19 cellular contexts compared by ENCODE assay signal in genomic region chr10:33153968-33154327, GRCh38.
A peak's percentile ranks its signal among the peaks of the same experiment; 100 is the strongest.
DNase-seq lines count a peak whose midpoint lies in the region; ATAC-seq, FAIRE-seq and TF ChIP-seq lines count a peak whose summit lies in the region.
"Had no signal": no experiment of that assay in that cellular context is flagged by ENCODE, and none has a peak within 500 bp of the region (broad histone marks: within the 10 kb centered on the region; RNA-seq: fewer than 3 reads in every experiment).

No MANE protein-coding gene starts in this region.

- H4K91ac ChIP-seq in mesenchymal stem cell (ENCODE audit: low read length): no peak overlapping the region

- peak overlapping the region; percentile 27 for H3K4me3 Mint-ChIP-seq in T-helper 1 cell treated with Interleukin-12 subunit alpha and Interleukin-12 subunit beta and Interleukin-4 antibody, amounts not matched to agents 30 μg/mL and 1 μg/mL, for 36 hours
- H3K4me3 Mint-ChIP-seq: activated naive CD8-positive, alpha-beta T cell treated with anti-CD3 and anti-CD28 coated beads, Interleukin-2, amount 10 ng/mL, durations not matched to agents 7 days and 5 days had no signal

- H3K4me3 ChIP-seq in ACC112 (ENCODE audit: low read depth, low read length) (no peak overlapping the region), BLaER1 (no peak overlapping the region), mesenchymal stem cell (ENCODE audit: insufficient read depth in 1 of 2, low read depth in 1 of 2, low read length in 2 of 2) (peak overlapping the region in 1 of 2 experiments; percentile 1), PC-3 (ENCODE audit: low read length) (no peak overlapping the region)
- H3K4me3 ChIP-seq: BLaER1 treated with 17β-estradiol and CSF1 and Interleukin-3, amounts not matched to agents 10 nM and 100 nM; transverse colon had no signal

- CTCF ChIA-PET in PC-3 (lab: Charles Lee): interaction anchor here (1.5 to 2.3 kb wide), 3 partner anchors 20 to 145 kb away, joined by 3 to 46 read pairs (median 6); no protein-coding TSS in a partner anchor

- H3K36me3 ChIP-seq in ACC112 (ENCODE audit: insufficient read depth, low read length): no peaks in the 10 kb centered on the region
- H3K36me3 ChIP-seq in BLaER1: no peaks in the 10 kb centered on the region
- no peaks in the 10 kb centered on the region for H3K36me3 ChIP-seq in mesenchymal stem cell (ENCODE audit: control insufficient read depth in 1 of 2, insufficient read depth in 2 of 2, low read depth in 1 of 2, low read length in 2 of 2)
- no peaks in the 10 kb centered on the region for H3K36me3 ChIP-seq in PC-3 (ENCODE audit: low read depth, low read length)
- H3K36me3 ChIP-seq: BLaER1 treated with 17β-estradiol and CSF1 and Interleukin-3, amounts not matched to agents 10 nM and 100 nM; transverse colon had no signal

- H3K27ac Mint-ChIP-seq in T-helper 1 cell treated with Interleukin-12 subunit alpha and Interleukin-12 subunit beta and Interleukin-4 antibody, amounts not matched to agents 30 μg/mL and 1 μg/mL, for 36 hours: peak overlapping the region; percentile 86
- H3K27ac Mint-ChIP-seq: activated naive CD8-positive, alpha-beta T cell treated with anti-CD3 and anti-CD28 coated beads, Interleukin-2, amount 10 ng/mL, durations not matched to agents 7 days and 5 days had no signal

- no peaks in the 10 kb centered on the region for H4K20me1 ChIP-seq in BLaER1
- no peaks in the 10 kb centered on the region for H4K20me1 ChIP-seq in PC-3 (ENCODE audit: low read length)
- H4K20me1 ChIP-seq: BLaER1 treated with 17β-estradiol and CSF1 and Interleukin-3, amounts not matched to agents 10 nM and 100 nM had no signal

- no peak for ATAC-seq in PC-3
- ATAC-seq in GM19395 (IDR thresholded peaks at IDR 0.05; ENCODE audit: unreplicated experiment): no peak

- peaks cover 40% of the 10 kb centered on the region for H3K4me1 ChIP-seq in ACC112 (ENCODE audit: control insufficient read depth, insufficient read depth, low read length, unreplicated experiment)
- H3K4me1 ChIP-seq in BLaER1: peaks cover 9% of the 10 kb centered on the region
- H3K4me1 ChIP-seq in mesenchymal stem cell (ENCODE audit: control insufficient read depth, insufficient read depth, low read depth, low read length): peaks cover 1% of the 10 kb centered on the region
- peaks cover 42% of the 10 kb centered on the region for H3K4me1 ChIP-seq in PC-3 (ENCODE audit: insufficient read depth, low read length)
- H3K4me1 ChIP-seq: transverse colon had no signal

- no peaks in the 10 kb centered on the region for H3K9me3 Mint-ChIP-seq in T-helper 1 cell treated with Interleukin-12 subunit alpha and Interleukin-12 subunit beta and Interleukin-4 antibody, amounts not matched to agents 30 μg/mL and 1 μg/mL, for 36 hours
- H3K9me3 Mint-ChIP-seq: activated naive CD8-positive, alpha-beta T cell treated with anti-CD3 and anti-CD28 coated beads, Interleukin-2, amount 10 ng/mL, durations not matched to agents 7 days and 5 days had no signal

- H2BK15ac ChIP-seq in mesenchymal stem cell (ENCODE audit: low read depth, poor library complexity, severe bottlenecking): no peak overlapping the region

- H3K79me2 ChIP-seq in ACC112 (ENCODE audit: control insufficient read depth, insufficient read depth, low read length, unreplicated experiment) (no peaks in the 10 kb centered on the region), PC-3 (ENCODE audit: low read length) (no peaks in the 10 kb centered on the region)

- no peak overlapping the region for H4K8ac ChIP-seq in mesenchymal stem cell (ENCODE audit: low read length)

- H2AFZ ChIP-seq in ACC112 (ENCODE audit: low read length, unreplicated experiment): peak overlapping the region; percentile 0
- H2AFZ ChIP-seq in mesenchymal stem cell (ENCODE audit: low read depth, low read length): peak overlapping the region; percentile 67
- no peak overlapping the region for H2AFZ ChIP-seq in PC-3 (ENCODE audit: low read length)

- H3K79me1 ChIP-seq in mesenchymal stem cell (replicated peaks; ENCODE audit: low read length, poor library complexity, severe bottlenecking): no peaks in the 10 kb centered on the region

- H3K18ac ChIP-seq in mesenchymal stem cell (ENCODE audit: low read depth in 1 of 2, low read length in 2 of 2): no peak overlapping the region

- no peak overlapping the region for H2BK120ac ChIP-seq in mesenchymal stem cell (ENCODE audit: low read depth, low read length)

- H3K4me1 Mint-ChIP-seq in T-helper 1 cell treated with Interleukin-12 subunit alpha and Interleukin-12 subunit beta and Interleukin-4 antibody, amounts not matched to agents 30 μg/mL and 1 μg/mL, for 36 hours (ENCODE audit: low read depth): peaks cover 31% of the 10 kb centered on the region

- FAIRE-seq in urothelium cell line (lab: Jason Lieb, UNC): no peak
- FAIRE-seq: bronchial epithelial cell had no signal

- H3K27ac ChIP-seq in ACC112 (ENCODE audit: low read depth, low read length) (peak overlapping the region; percentile 97; the same call in 1 of the 2 replicates), BLaER1 (no peak overlapping the region), mesenchymal stem cell (ENCODE audit: low read length, poor library complexity, severe bottlenecking) (no peak overlapping the region), PC-3 (ENCODE audit: low read length) (no peak overlapping the region)
- H3K27ac ChIP-seq: BLaER1 treated with 17β-estradiol and CSF1 and Interleukin-3, amounts not matched to agents 10 nM and 100 nM; transverse colon had no signal

- no peaks in the 10 kb centered on the region for H3K27me3 Mint-ChIP-seq in T-helper 1 cell treated with Interleukin-12 subunit alpha and Interleukin-12 subunit beta and Interleukin-4 antibody, amounts not matched to agents 30 μg/mL and 1 μg/mL, for 36 hours (ENCODE audit: low read depth)
- H3K27me3 Mint-ChIP-seq: activated naive CD8-positive, alpha-beta T cell treated with anti-CD3 and anti-CD28 coated beads, Interleukin-2, amount 10 ng/mL, durations not matched to agents 7 days and 5 days had no signal

- no peaks in the 10 kb centered on the region for H3K36me3 Mint-ChIP-seq in T-helper 1 cell treated with Interleukin-12 subunit alpha and Interleukin-12 subunit beta and Interleukin-4 antibody, amounts not matched to agents 30 μg/mL and 1 μg/mL, for 36 hours (ENCODE audit: low read depth)
- H3K36me3 Mint-ChIP-seq: activated naive CD8-positive, alpha-beta T cell treated with anti-CD3 and anti-CD28 coated beads, Interleukin-2, amount 10 ng/mL, durations not matched to agents 7 days and 5 days had no signal

- DNase-seq in mesenchymal stem cell: no peak
- DNase-seq in PC-3: no peak
- no peak for DNase-seq in NCI-H82 (lab: John Stamatoyannopoulos, UW)
- DNase-seq in urothelium cell line (ENCODE audit: low spot score): no peak
- DNase-seq: activated naive CD8-positive, alpha-beta T cell treated with anti-CD3 and anti-CD28 coated beads, Interleukin-2, amount 10 ng/mL, durations not matched to agents 7 days and 5 days; head of caudate nucleus; midbrain; MV-4-11; NCI-H2029 treated with DMSO at 0.1 percent for 48 hours; NCI-H510A treated with DMSO at 0.1 percent for 48 hours; OCI-M1; SK-N-SH; transverse colon had no signal

- POLR2A ChIA-PET in PC-3 (lab: Charles Lee; ENCODE audit: unreplicated experiment): no interaction called here

- no peak overlapping the region for H3K23ac ChIP-seq in mesenchymal stem cell (ENCODE audit: low read length in 2 of 2)

- 77% methylated on average over 3 of the region's 3 CpGs for WGBS in mesenchymal stem cell

- H3K4me2 ChIP-seq in BLaER1 (0 out of 2 replicates have a peak overlapping the region, but pooled peaks have one; percentile 9), mesenchymal stem cell (ENCODE audit: low read length, poor library complexity, severe bottlenecking) (no peak overlapping the region), PC-3 (ENCODE audit: low read length) (no peak overlapping the region)
- H3K4me2 ChIP-seq: SK-N-SH had no signal

- peaks cover 9% of the 10 kb centered on the region for H3F3A ChIP-seq in PC-3 (ENCODE audit: low read length, unreplicated experiment)

- no peak overlapping the region for H3K14ac ChIP-seq in mesenchymal stem cell (ENCODE audit: low read length in 2 of 2)

- H3K27me3 ChIP-seq in ACC112 (ENCODE audit: insufficient read depth, low read length) (no peaks in the 10 kb centered on the region), BLaER1 (no peaks in the 10 kb centered on the region), mesenchymal stem cell (ENCODE audit: control insufficient read depth in 1 of 2, insufficient read depth in 1 of 2, low read length in 2 of 2) (no peaks in the 10 kb centered on the region), PC-3 (ENCODE audit: low read length) (no peaks in the 10 kb centered on the region)
- H3K27me3 ChIP-seq: BLaER1 treated with 17β-estradiol and CSF1 and Interleukin-3, amounts not matched to agents 10 nM and 100 nM; transverse colon had no signal

- no peak overlapping the region for H3K9ac ChIP-seq in BLaER1
- H3K9ac ChIP-seq in mesenchymal stem cell (ENCODE audit: low read length): no peak overlapping the region
- no peak overlapping the region for H3K9ac ChIP-seq in PC-3 (ENCODE audit: low read length)
- H3K9ac ChIP-seq: BLaER1 treated with 17β-estradiol and CSF1 and Interleukin-3, amounts not matched to agents 10 nM and 100 nM; SK-N-SH had no signal

- intact Hi-C loops in PC-3 (cut with micrococcal nuclease): no loop called here

- H2AK5ac ChIP-seq in mesenchymal stem cell (ENCODE audit: low read length, severe bottlenecking): peak overlapping the region; percentile 99

- TF ChIP-seq CTCF in PC-3 (conservative IDR thresholded peaks at IDR 0.05; ENCODE audit: low read depth, low read length): no peak

- no peaks in the 10 kb centered on the region for H3K9me2 ChIP-seq in PC-3 (replicated peaks; ENCODE audit: low read length)
- H3K9me2 ChIP-seq: SK-N-SH had no signal

- no peak overlapping the region for H2BK5ac ChIP-seq in mesenchymal stem cell (ENCODE audit: low read depth, low read length, poor library complexity, severe bottlenecking)

- BruUV-seq in PC-3 (replicated peaks; lab: Mats Ljungman, UMichigan): no TSS peak

- H2BK12ac ChIP-seq in mesenchymal stem cell (ENCODE audit: low read length in 2 of 2): no peak overlapping the region

- H3K9me3 ChIP-seq in BLaER1 (no peaks in the 10 kb centered on the region), mesenchymal stem cell (ENCODE audit: control insufficient read depth, low read length) (no peaks in the 10 kb centered on the region), PC-3 (ENCODE audit: low read length) (no peaks in the 10 kb centered on the region)
- H3K9me3 ChIP-seq: BLaER1 treated with 17β-estradiol and CSF1 and Interleukin-3, amounts not matched to agents 10 nM and 100 nM; SK-N-SH; transverse colon had no signal

- H3K4ac ChIP-seq in mesenchymal stem cell (ENCODE audit: low read depth in 1 of 2, low read length in 2 of 2): no peak overlapping the region
